Comparison of ENCODE assay signal across 28 cellular contexts in the genomic region with DNA sequence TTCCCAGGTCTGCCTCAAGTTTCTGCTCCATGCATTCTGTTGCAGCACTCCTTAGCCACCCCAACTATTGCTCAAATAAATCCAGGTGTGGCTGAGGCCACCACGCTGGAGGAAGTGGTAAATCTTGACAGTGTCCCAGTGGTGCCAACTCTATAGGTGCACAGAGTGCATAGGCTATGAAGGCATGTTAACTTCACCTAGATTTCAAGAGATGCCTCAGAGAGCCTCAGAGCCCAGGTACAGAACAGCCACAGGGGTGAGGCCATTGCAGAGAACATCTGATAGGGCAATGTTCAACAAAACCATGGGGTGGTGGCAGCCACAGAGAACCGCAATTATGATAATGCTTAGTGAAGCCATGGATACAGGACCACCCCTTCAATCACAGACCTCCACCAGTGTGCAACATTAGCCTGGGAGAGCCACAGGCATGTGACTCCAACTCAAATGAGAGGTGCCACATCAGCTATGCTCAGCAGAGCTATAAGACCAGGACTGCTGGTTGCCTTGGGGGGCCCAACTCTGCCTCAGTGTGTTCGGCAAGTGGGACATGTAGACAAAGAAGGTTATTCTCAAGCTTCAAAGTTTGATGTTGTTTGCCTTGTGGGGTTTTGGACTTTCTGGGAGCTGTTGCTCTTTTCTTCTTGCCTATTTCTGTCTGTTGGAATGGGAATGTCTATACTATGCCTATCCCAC.
A peak's percentile ranks its signal among the peaks of the same experiment; 100 is the strongest.
DNase-seq lines count a peak whose midpoint lies in the region; ATAC-seq, FAIRE-seq and TF ChIP-seq lines count a peak whose summit lies in the region.
"Had no signal": no experiment of that assay in that cellular context is flagged by ENCODE, and none has a peak within 500 bp of the region (broad histone marks: within the 10 kb centered on the region; RNA-seq: fewer than 3 reads in every experiment).

No MANE protein-coding gene starts in this region.

- no peak overlapping the region for H4K5ac ChIP-seq in H9 (ENCODE audit: insufficient read length, low read depth, low read length)

- no peaks in the 10 kb centered on the region for H3K36me3 Mint-ChIP-seq in stimulated activated effector memory CD8-positive, alpha-beta T cell treated with anti-CD3 and anti-CD28 coated beads, Interleukin-12 subunit alpha, Interleukin-12 subunit beta, amount 100 ng/mL, for 72 hours
- H3K36me3 Mint-ChIP-seq in H9 (ENCODE audit: insufficient read depth in 1 of 3, low read depth in 3 of 3), result peaks cover 2 to 19% (median 2%) of the 10 kb centered on the region in 3 experiments; a peak in 4 of 7 replicates
- H3K36me3 Mint-ChIP-seq: CD14-positive monocyte; CD4-positive, alpha-beta memory T cell; CD4-positive, CD25-positive, alpha-beta regulatory T cell; CD8-positive, alpha-beta memory T cell had no signal

- H3K4ac ChIP-seq in trophoblast cell (ENCODE audit: low read depth, low read length), result no peak overlapping the region
- no peak overlapping the region for H3K4ac ChIP-seq in H9 (ENCODE audit: low read depth, low read length)

- H3K23me2 ChIP-seq in H9 (ENCODE audit: insufficient read length, low read depth, low read length, poor library complexity, severe bottlenecking), result no peaks in the 10 kb centered on the region

- FAIRE-seq in bronchial epithelial cell (lab: Jason Lieb, UNC), result peak; percentile 79
- FAIRE-seq: A204.1, GM12878, GM12892, GM18507 had no signal

- peak; percentile 32 for ATAC-seq in stimulated activated effector memory CD8-positive, alpha-beta T cell treated with anti-CD3 and anti-CD28 coated beads, Interleukin-12 subunit alpha, Interleukin-12 subunit beta, amount 100 ng/mL, for 72 hours
- no peak for ATAC-seq in upper lobe of right lung
- ATAC-seq: GM12878 had no signal

- H3K79me1 ChIP-seq in trophoblast cell (ENCODE audit: low read length) (no peaks in the 10 kb centered on the region), H9 (ENCODE audit: insufficient read depth, low read depth, low read length, poor library complexity, severe bottlenecking) (no peaks in the 10 kb centered on the region)

- no peak overlapping the region for H2BK20ac ChIP-seq in H9 (ENCODE audit: low read depth, low read length, poor library complexity, severe bottlenecking)

- H3K4me1 ChIP-seq in trophoblast cell (ENCODE audit: control insufficient read depth in 1 of 2, insufficient read depth in 2 of 2, low read length in 2 of 2), result no peaks in the 10 kb centered on the region
- no peaks in the 10 kb centered on the region for H3K4me1 ChIP-seq in upper lobe of right lung
- no peaks in the 10 kb centered on the region for H3K4me1 ChIP-seq in H9 (ENCODE audit: insufficient read depth, low read length)
- H3K4me1 ChIP-seq: BE2C, BLaER1 had no signal

- H2AFZ ChIP-seq in trophoblast cell (ENCODE audit: insufficient read depth, low read length, poor library complexity) (no peak overlapping the region), H9 (ENCODE audit: low read length) (no peak overlapping the region)

- no peak overlapping the region for H3K14ac ChIP-seq in trophoblast cell (ENCODE audit: low read length)
- H3K14ac ChIP-seq in H9 (ENCODE audit: insufficient read depth, low read length), result no peak overlapping the region

- H2AK5ac ChIP-seq in trophoblast cell (ENCODE audit: low read length), result no peak overlapping the region
- H2AK5ac ChIP-seq in H9 (ENCODE audit: insufficient read length, low read length), result no peak overlapping the region

- H3K4me2 ChIP-seq in trophoblast cell (ENCODE audit: low read length) (no peak overlapping the region), H9 (ENCODE audit: insufficient read depth, insufficient read length, low read length) (no peak overlapping the region)
- H3K4me2 ChIP-seq: BLaER1 had no signal

- H3K27ac Mint-ChIP-seq in stimulated activated effector memory CD8-positive, alpha-beta T cell treated with anti-CD3 and anti-CD28 coated beads, Interleukin-12 subunit alpha, Interleukin-12 subunit beta, amount 100 ng/mL, for 72 hours, result no peak overlapping the region
- H3K27ac Mint-ChIP-seq in H9, result no peak overlapping the region
- H3K27ac Mint-ChIP-seq: CD14-positive monocyte; CD4-positive, alpha-beta memory T cell; CD4-positive, CD25-positive, alpha-beta regulatory T cell; CD8-positive, alpha-beta memory T cell had no signal

- H3K27me3 ChIP-seq in bronchial epithelial cell (ENCODE audit: control insufficient read depth, insufficient read depth, low read length) (no peaks in the 10 kb centered on the region), trophoblast cell (ENCODE audit: insufficient read depth, low read length) (no peaks in the 10 kb centered on the region), upper lobe of right lung (no peaks in the 10 kb centered on the region), H9 (ENCODE audit: insufficient read depth, low read length) (no peaks in the 10 kb centered on the region)
- H3K27me3 ChIP-seq: BE2C, BLaER1 had no signal

- no peaks in the 10 kb centered on the region for H3K27me3 Mint-ChIP-seq in H9 (ENCODE audit: low read depth)
- H3K27me3 Mint-ChIP-seq: CD4-positive, CD25-positive, alpha-beta regulatory T cell; CD8-positive, alpha-beta memory T cell had no signal

- H3K9ac ChIP-seq in trophoblast cell (ENCODE audit: low read length), result peak overlapping the region; percentile 16
- no peak overlapping the region for H3K9ac ChIP-seq in H9 (ENCODE audit: extremely low read depth, insufficient read length, low read length)
- H3K9ac ChIP-seq: BLaER1 had no signal

- DNase-seq in bronchial epithelial cell (ENCODE audit: low read depth) (no peak), trophoblast cell (no peak), upper lobe of right lung (peak; percentile 27), caudate nucleus (lab: John Stamatoyannopoulos, UW) (no peak), HuH-7.5 (ENCODE audit: low spot score) (no peak), H9 (no peak)
- DNase-seq in stimulated activated effector memory CD8-positive, alpha-beta T cell treated with anti-CD3 and anti-CD28 coated beads, Interleukin-12 subunit alpha, Interleukin-12 subunit beta, amount 100 ng/mL, for 72 hours (ENCODE audit: low spot score in 2 of 2), result no peak
- DNase-seq: 8988T; ACHN; BE2C; C1 segment of cervical spinal cord; CD4-positive, alpha-beta memory T cell; CD4-positive, CD25-positive, alpha-beta regulatory T cell; CD8-positive, alpha-beta memory T cell; COR-L47; DMS 273 treated with DMSO at 0.1 percent for 48 hours; DMS153; DMS53; DMS79; DND-41; EL; GDM1 had no signal

- no peak overlapping the region for H2BK5ac ChIP-seq in trophoblast cell (ENCODE audit: low read depth, low read length, poor library complexity)
- no peak overlapping the region for H2BK5ac ChIP-seq in H9 (ENCODE audit: insufficient read length, low read length)

- no CpG with 5 or more reads among the region's 3 CpGs for WGBS in trophoblast cell (ENCODE audit: extremely low coverage, insufficient coverage, insufficient read length)
- no CpG with 5 or more reads among the region's 3 CpGs for WGBS in H9 (ENCODE audit: extremely low coverage, insufficient read length, low lambda C conversion rate)

- H3K18ac ChIP-seq in trophoblast cell (ENCODE audit: low read length) (no peak overlapping the region), H9 (ENCODE audit: insufficient read length, low read depth, low read length) (no peak overlapping the region)

- intact Hi-C loops in upper lobe of right lung (cut with DNase I), result no loop called here

- no peak overlapping the region for H3K27ac ChIP-seq in trophoblast cell (ENCODE audit: low read depth, low read length)
- no peak overlapping the region for H3K27ac ChIP-seq in upper lobe of right lung
- H3K27ac ChIP-seq in caudate nucleus (ENCODE audit: low read depth, low read length), result no peak overlapping the region
- H3K27ac ChIP-seq in H9 (ENCODE audit: insufficient read length, low read depth, low read length), result no peak overlapping the region
- H3K27ac ChIP-seq: BLaER1 had no signal

- H3K36me3 ChIP-seq in bronchial epithelial cell (ENCODE audit: control insufficient read depth, insufficient read depth, low read length) (no peaks in the 10 kb centered on the region), trophoblast cell (ENCODE audit: control insufficient read depth in 1 of 2, insufficient read depth in 2 of 2, low read length in 2 of 2) (no peaks in the 10 kb centered on the region), upper lobe of right lung (no peaks in the 10 kb centered on the region)
- H3K36me3 ChIP-seq: BE2C, BLaER1 had no signal

- H3K79me2 ChIP-seq in trophoblast cell (ENCODE audit: control insufficient read depth, insufficient read depth, low read length, poor library complexity), result no peaks in the 10 kb centered on the region
- no peaks in the 10 kb centered on the region for H3K79me2 ChIP-seq in H9 (ENCODE audit: insufficient read depth, low read length)

- peaks cover 7% of the 10 kb centered on the region for H3K9me3 Mint-ChIP-seq in stimulated activated effector memory CD8-positive, alpha-beta T cell treated with anti-CD3 and anti-CD28 coated beads, Interleukin-12 subunit alpha, Interleukin-12 subunit beta, amount 100 ng/mL, for 72 hours
- peaks cover 10 to 23% of the 10 kb centered on the region in 2 experiments for H3K9me3 Mint-ChIP-seq in H9

- H3T11ph ChIP-seq in H9 (ENCODE audit: low read length), result no peak overlapping the region

- H3K56ac ChIP-seq in H9 (ENCODE audit: insufficient read length, low read depth, low read length), result no peak overlapping the region

- H3K4me3 Mint-ChIP-seq in stimulated activated effector memory CD8-positive, alpha-beta T cell treated with anti-CD3 and anti-CD28 coated beads, Interleukin-12 subunit alpha, Interleukin-12 subunit beta, amount 100 ng/mL, for 72 hours, result no peak overlapping the region
- H3K4me3 Mint-ChIP-seq in H9, result no peak overlapping the region
- H3K4me3 Mint-ChIP-seq: CD14-positive monocyte; CD4-positive, alpha-beta memory T cell; CD4-positive, CD25-positive, alpha-beta regulatory T cell; CD8-positive, alpha-beta memory T cell had no signal

- H3K9me3 ChIP-seq in trophoblast cell (ENCODE audit: insufficient read depth, low read depth, low read length) (peaks cover 2% of the 10 kb centered on the region), upper lobe of right lung (no peaks in the 10 kb centered on the region), H9 (ENCODE audit: control insufficient read depth, low read depth, low read length) (no peaks in the 10 kb centered on the region)
- H3K9me3 ChIP-seq: BE2C had no signal

- H3K23ac ChIP-seq in trophoblast cell (ENCODE audit: low read length) (no peak overlapping the region), H9 (ENCODE audit: insufficient read length, low read depth, low read length) (no peak overlapping the region)

- no peak overlapping the region for H2BK12ac ChIP-seq in trophoblast cell (ENCODE audit: low read length)
- H2BK12ac ChIP-seq in H9 (ENCODE audit: insufficient read length, low read depth, low read length), result no peak overlapping the region

- no peak for TF ChIP-seq CTCF in bronchial epithelial cell (IDR thresholded peaks at IDR 0.05; ENCODE audit: insufficient read depth, low read length, severe bottlenecking)
- no peak for TF ChIP-seq CTCF in upper lobe of right lung (IDR thresholded peaks at IDR 0.05)
- no peak for TF ChIP-seq CTCF in H9 (conservative IDR thresholded peaks at IDR 0.05)

- no peaks in the 10 kb centered on the region for H3K4me1 Mint-ChIP-seq in stimulated activated effector memory CD8-positive, alpha-beta T cell treated with anti-CD3 and anti-CD28 coated beads, Interleukin-12 subunit alpha, Interleukin-12 subunit beta, amount 100 ng/mL, for 72 hours
- no peaks in the 10 kb centered on the region for H3K4me1 Mint-ChIP-seq in H9
- H3K4me1 Mint-ChIP-seq: CD14-positive monocyte; CD4-positive, alpha-beta memory T cell; CD4-positive, CD25-positive, alpha-beta regulatory T cell; CD8-positive, alpha-beta memory T cell had no signal

- H4K91ac ChIP-seq in trophoblast cell (ENCODE audit: low read depth, low read length) (no peak overlapping the region), H9 (ENCODE audit: insufficient read length, low read depth, low read length) (no peak overlapping the region)

- no peaks in the 10 kb centered on the region for H4K20me1 ChIP-seq in H9 (ENCODE audit: control insufficient read depth, insufficient read depth, insufficient read length)
- H4K20me1 ChIP-seq: BLaER1 had no signal

- H4K12ac ChIP-seq in trophoblast cell (ENCODE audit: low read depth, low read length), result no peak overlapping the region

- H3K4me3 ChIP-seq in bronchial epithelial cell (ENCODE audit: low read depth, low read length) (no peak overlapping the region), trophoblast cell (ENCODE audit: low read depth, low read length) (no peak overlapping the region), upper lobe of right lung (no peak overlapping the region)
- H3K4me3 ChIP-seq: BLaER1, GM12878 had no signal

- no peak overlapping the region for H2BK15ac ChIP-seq in H9 (ENCODE audit: low read depth, low read length)

- H2BK120ac ChIP-seq in trophoblast cell (ENCODE audit: insufficient read depth, low read length, poor library complexity) (no peak overlapping the region), H9 (ENCODE audit: low read depth, low read length, poor library complexity, severe bottlenecking) (no peak overlapping the region)

- H4K8ac ChIP-seq in trophoblast cell (ENCODE audit: low read depth, low read length) (no peak overlapping the region), H9 (replicated peaks; ENCODE audit: insufficient read length, low read depth, low read length) (no peak overlapping the region)
